Comparison of ENCODE assay signal across 8 cellular contexts in the genomic region with DNA sequence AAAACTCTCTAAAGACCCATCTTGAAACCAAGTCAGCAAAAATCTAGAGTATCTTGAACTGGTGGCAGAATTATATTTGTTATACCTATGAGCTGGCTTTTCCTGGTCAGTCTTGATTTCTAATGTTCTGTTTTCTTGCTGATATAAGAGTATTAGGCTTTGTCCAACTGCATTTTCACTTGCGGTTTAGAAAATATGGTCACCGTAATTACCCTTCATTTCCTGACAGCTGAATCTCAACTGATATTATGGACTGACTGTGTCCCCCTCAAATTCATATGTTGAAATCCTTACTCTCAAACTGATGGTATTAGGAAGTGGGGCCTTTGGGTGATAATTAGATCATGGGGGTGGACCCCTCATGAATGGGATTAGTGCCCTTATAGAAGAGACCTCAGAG.
DNase-seq lines count a peak whose midpoint lies in the region; ATAC-seq and TF ChIP-seq lines count a peak whose summit lies in the region.

No MANE protein-coding gene starts in this region.

- H3K9me3 ChIP-seq in Peyer's patch (no peaks in the 10 kb centered on the region), stomach (no peaks in the 10 kb centered on the region)

- no peak for TF ChIP-seq EP300 in stomach (IDR thresholded peaks at IDR 0.05)

- peak overlapping the region; percentile 59 for H3K27ac Mint-ChIP-seq in activated CD4-positive, alpha-beta memory T cell treated with anti-CD3 and anti-CD28 coated beads, Interleukin-2, amount 10 ng/mL, durations not matched to agents 7 days and 5 days
- no peak overlapping the region for H3K27ac Mint-ChIP-seq in activated CD4-positive, alpha-beta memory T cell treated with anti-CD3 and anti-CD28 coated beads for 36 hours

- H3K27me3 ChIP-seq in Peyer's patch = no peaks in the 10 kb centered on the region
- no peaks in the 10 kb centered on the region for H3K27me3 ChIP-seq in foreskin keratinocyte
- H3K27me3 ChIP-seq in stomach = no peaks in the 10 kb centered on the region

- H3K27me3 Mint-ChIP-seq in activated CD4-positive, alpha-beta memory T cell treated with anti-CD3 and anti-CD28 coated beads, Interleukin-2, amount 10 ng/mL, durations not matched to agents 7 days and 5 days = no peaks in the 10 kb centered on the region
- H3K27me3 Mint-ChIP-seq in activated CD4-positive, alpha-beta memory T cell treated with anti-CD3 and anti-CD28 coated beads for 36 hours = no peaks in the 10 kb centered on the region

- ATAC-seq in foreskin keratinocyte (no peak), HG02938 (IDR thresholded peaks at IDR 0.05; ENCODE audit: unreplicated experiment) (no peak)

- CTCF ChIA-PET in activated CD4-positive, alpha-beta memory T cell treated with anti-CD3 and anti-CD28 coated beads, Interleukin-2, amount 10 ng/mL, durations not matched to agents 7 days and 5 days (lab: Charles Lee) = interaction anchor here (0.5 to 6.5 kb wide), 44 partner anchors 9 to 710 kb away, joined by 3 to 170 read pairs (median 5); partner anchors contain the start of genes CITED2 and TXLNB
- CTCF ChIA-PET in activated CD4-positive, alpha-beta memory T cell treated with anti-CD3 and anti-CD28 coated beads for 36 hours (lab: Charles Lee) = interaction anchor here (0.6 to 6.8 kb wide), 56 partner anchors 9 to 404 kb away, joined by 3 to 242 read pairs (median 4); partner anchors contain the start of genes CITED2 and TXLNB

- intact Hi-C loops in activated CD4-positive, alpha-beta memory T cell treated with anti-CD3 and anti-CD28 coated beads for 36 hours (cut with micrococcal nuclease) = loop anchor here (1.0 to 5.0 kb wide), 6 partner anchors 29 to 145 kb away; partner anchors contain the start of gene TXLNB
- intact Hi-C loops in stomach (cut with DNase I; ENCODE audit: low total_unique reads) = no loop called here

- peaks cover 13% of the 10 kb centered on the region for H3K4me1 Mint-ChIP-seq in activated CD4-positive, alpha-beta memory T cell treated with anti-CD3 and anti-CD28 coated beads, Interleukin-2, amount 10 ng/mL, durations not matched to agents 7 days and 5 days
- peaks cover 7% of the 10 kb centered on the region for H3K4me1 Mint-ChIP-seq in activated CD4-positive, alpha-beta memory T cell treated with anti-CD3 and anti-CD28 coated beads for 36 hours (ENCODE audit: low read depth)

- H3K9me3 Mint-ChIP-seq in activated CD4-positive, alpha-beta memory T cell treated with anti-CD3 and anti-CD28 coated beads, Interleukin-2, amount 10 ng/mL, durations not matched to agents 7 days and 5 days = peaks cover 3% of the 10 kb centered on the region
- H3K9me3 Mint-ChIP-seq in activated CD4-positive, alpha-beta memory T cell treated with anti-CD3 and anti-CD28 coated beads for 36 hours = no peaks in the 10 kb centered on the region

- H3K27ac ChIP-seq in Peyer's patch = peak overlapping the region in 3 of 4 donors; percentile 36 to 51 (median 49)
- peak overlapping the region; percentile 13 for H3K27ac ChIP-seq in foreskin keratinocyte
- peak overlapping the region in 4 of 5 donors; percentile 54 to 74 (median 63) for H3K27ac ChIP-seq in stomach

- TF ChIP-seq POLR2A in Peyer's patch (IDR thresholded peaks at IDR 0.05) (no peak), stomach (IDR thresholded peaks at IDR 0.05) (no peak)

- TF ChIP-seq CTCF in Peyer's patch (IDR thresholded peaks at IDR 0.05) (no peak), foreskin keratinocyte (conservative IDR thresholded peaks at IDR 0.05) (no peak), stomach (IDR thresholded peaks at IDR 0.05) (no peak)

- WGBS in stomach, 5 donors = 89 to 95% (median 93%) methylated on average over 2 of the region's 2 CpGs

- H3K36me3 Mint-ChIP-seq in activated CD4-positive, alpha-beta memory T cell treated with anti-CD3 and anti-CD28 coated beads, Interleukin-2, amount 10 ng/mL, durations not matched to agents 7 days and 5 days (ENCODE audit: low read depth) = no peaks in the 10 kb centered on the region
- no peaks in the 10 kb centered on the region for H3K36me3 Mint-ChIP-seq in activated CD4-positive, alpha-beta memory T cell treated with anti-CD3 and anti-CD28 coated beads for 36 hours

- H3K4me1 ChIP-seq in Peyer's patch (peaks cover 0 to 2% (median 0%) of the 10 kb centered on the region in 4 donors), foreskin keratinocyte (no peaks in the 10 kb centered on the region), stomach (peaks cover 8 to 11% (median 9%) of the 10 kb centered on the region in 4 donors)

- DNase-seq in activated CD4-positive, alpha-beta memory T cell treated with anti-CD3 and anti-CD28 coated beads, Interleukin-2, amount 10 ng/mL, durations not matched to agents 7 days and 5 days = no peak
- no peak for DNase-seq in activated CD4-positive, alpha-beta memory T cell treated with anti-CD3 and anti-CD28 coated beads for 36 hours
- DNase-seq in Peyer's patch = no peak
- DNase-seq in foreskin keratinocyte = no peak
- no peak for DNase-seq in stomach
- no peak for DNase-seq in NCI-H345 treated with DMSO at 0.1 percent for 48 hours (lab: John Stamatoyannopoulos, UW; ENCODE audit: unreplicated experiment)
- no peak for DNase-seq in NCI-H345 (lab: John Stamatoyannopoulos, UW)

- no peaks in the 10 kb centered on the region for H3K36me3 ChIP-seq in Peyer's patch
- no peaks in the 10 kb centered on the region for H3K36me3 ChIP-seq in stomach

- H3K4me3 Mint-ChIP-seq in activated CD4-positive, alpha-beta memory T cell treated with anti-CD3 and anti-CD28 coated beads, Interleukin-2, amount 10 ng/mL, durations not matched to agents 7 days and 5 days = no peak overlapping the region
- no peak overlapping the region for H3K4me3 Mint-ChIP-seq in activated CD4-positive, alpha-beta memory T cell treated with anti-CD3 and anti-CD28 coated beads for 36 hours

- H3K4me3 ChIP-seq in Peyer's patch (no peak overlapping the region), stomach (no peak overlapping the region)

- POLR2A ChIA-PET in activated CD4-positive, alpha-beta memory T cell treated with anti-CD3 and anti-CD28 coated beads, Interleukin-2, amount 10 ng/mL, durations not matched to agents 7 days and 5 days (lab: Charles Lee) = interaction anchor here (0.5 to 3.1 kb wide), 16 partner anchors 11 to 311 kb away, joined by 3 to 34 read pairs (median 6); partner anchors contain the start of genes CITED2 and TXLNB
- POLR2A ChIA-PET in activated CD4-positive, alpha-beta memory T cell treated with anti-CD3 and anti-CD28 coated beads for 36 hours (lab: Charles Lee) = interaction anchor here (0.8 to 1.6 kb wide), 4 partner anchors 41 to 155 kb away, joined by 3 to 7 read pairs (median 4); partner anchors contain the start of gene CITED2

Comparison
In these comparisons a context has a peak if more than half of its experiments do, and no peak if none do; other contexts are left out.
1. H3K27ac ChIP-seq: peak in every context shown above with its lines; median percentile 63 in stomach; 49 in Peyer's patch; 13 in foreskin keratinocyte.